8 cellular contexts compared by ENCODE assay signal in the genomic region with DNA sequence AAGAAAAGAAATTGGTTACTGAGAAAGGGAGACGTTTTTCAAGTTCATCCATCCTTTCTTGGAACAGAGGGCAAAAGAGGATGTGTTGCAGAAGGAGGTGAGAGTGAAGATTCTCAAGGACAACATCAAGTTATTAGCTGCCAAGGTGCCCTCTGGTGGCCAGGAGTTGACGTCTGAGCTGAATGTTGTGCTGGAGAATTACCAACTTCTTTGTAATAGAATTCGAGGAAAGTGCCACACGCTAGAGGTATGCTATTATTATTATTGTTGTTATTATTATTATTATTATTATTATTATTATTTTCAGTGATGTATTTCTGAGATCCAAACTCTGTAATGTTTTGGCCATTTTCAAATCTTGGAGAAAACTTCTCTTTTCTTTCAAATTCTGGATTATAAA.
DNase-seq lines count a peak whose midpoint lies in the region; ATAC-seq and TF ChIP-seq lines count a peak whose summit lies in the region.

No MANE protein-coding gene starts in this region.

- H3K36me3 ChIP-seq in SJSA1 (peaks cover 55% of the 10 kb centered on the region), uterus (no peaks in the 10 kb centered on the region)

- no peak for TF ChIP-seq POLR2A in uterus (IDR thresholded peaks at IDR 0.05)

- DNase-seq in DMS 273 treated with DMSO at 0.1 percent for 48 hours (lab: John Stamatoyannopoulos, UW) (peak; percentile 8), Kasumi-1 (lab: John Stamatoyannopoulos, UW) (peak; percentile 89 to 92), SJSA1 (ENCODE audit: low read depth in 1 of 2, low spot score in 2 of 2) (peak; percentile 59 to 66), globus pallidus (ENCODE audit: low spot score) (peak; percentile 54), posterior vena cava (ENCODE audit: low spot score) (peak; percentile 89), uterus (peak; percentile 74 to 84)
- peak; percentile 62 for DNase-seq in activated gamma-delta T cell treated with anti-CD3 and anti-CD28 coated beads, Interleukin-2, amount 50 U/mL, for 16 hours (ENCODE audit: low read depth)

- H3K4me1 ChIP-seq in SJSA1 (replicated peaks) (peaks cover 16% of the 10 kb centered on the region), uterus (no peaks in the 10 kb centered on the region)

- TF ChIP-seq CTCF in uterus (IDR thresholded peaks at IDR 0.05) = peak; percentile 58 to 76 (median 72)

- intact Hi-C loops in posterior vena cava (cut with DNase I) (loop anchor here in 1 of 2 donors (5.0 kb wide), 1 partner anchor 375 kb away; no protein-coding TSS in a partner anchor), uterus (cut with DNase I; ENCODE audit: low total_unique reads) (loop anchor here (5.0 to 10.0 kb wide), 2 partner anchors 265 to 377 kb away; no protein-coding TSS in a partner anchor)

- ATAC-seq in GM21528 (IDR thresholded peaks at IDR 0.05; ENCODE audit: low FRiP score, unreplicated experiment) = peak; percentile 82

- no peaks in the 10 kb centered on the region for H3K27me3 ChIP-seq in SJSA1 (replicated peaks)
- H3K27me3 ChIP-seq in uterus = no peaks in the 10 kb centered on the region

- no peak overlapping the region for H3K27ac ChIP-seq in SJSA1
- no peak overlapping the region for H3K27ac ChIP-seq in uterus

- no peak overlapping the region for H3K4me3 ChIP-seq in SJSA1
- no peak overlapping the region for H3K4me3 ChIP-seq in uterus

- H3K9me3 ChIP-seq in SJSA1 (replicated peaks) = no peaks in the 10 kb centered on the region
- H3K9me3 ChIP-seq in uterus = no peaks in the 10 kb centered on the region

Comparison
In these comparisons a context has a peak if more than half of its experiments do, and no peak if none do; other contexts are left out.
1. DNase-seq: peak in every context shown above with its lines; median percentile 90 in Kasumi-1; 89 in posterior vena cava; 79 in uterus; 62 in SJSA1; 62 in activated gamma-delta T cell treated with anti-CD3 and anti-CD28 coated beads, Interleukin-2, amount 50 U/mL, for 16 hours; 54 in globus pallidus; 8 in DMS 273 treated with DMSO at 0.1 percent for 48 hours.